Comparison of ENCODE assay signal across 8 cellular contexts in genomic region chr10:61899997-61900828, GRCh38. TPM values are rescaled to one million over a fixed set of nuclear protein-coding genes. Genes with fewer than 3 reads are reported as not detected.
DNase-seq lines count a peak whose midpoint lies in the region; ATAC-seq, FAIRE-seq and TF ChIP-seq lines count a peak whose summit lies in the region.

No MANE protein-coding gene starts in this region.

- no peaks in the 10 kb centered on the region for H3K36me3 ChIP-seq in kidney epithelial cell (ENCODE audit: control insufficient read depth, insufficient read depth, low read length)

- FAIRE-seq in A549 (lab: Jason Lieb, UNC): no peak
- peak; percentile 87 for FAIRE-seq in GM18507 (lab: Jason Lieb, UNC)

- POLR2A ChIA-PET in A549 (lab: Yijun Ruan, JAX): no interaction called here

- TF ChIP-seq RAD21 in A549 (conservative IDR thresholded peaks at IDR 0.05 in 1 of 2, IDR thresholded peaks at IDR 0.05 in 1 of 2): no peak

- H3K4me1 ChIP-seq in A549: peaks cover 45% of the 10 kb centered on the region

- DNase-seq in A549 (ENCODE audit: low read depth in 1 of 2, low spot score in 1 of 2) (peak; percentile 34 to 40), GM18507 (ENCODE audit: extremely low spot score, insufficient read length, low read depth) (peak; percentile 15), NCI-H187 treated with DMSO at 0.1 percent for 48 hours (lab: John Stamatoyannopoulos, UW) (peak; percentile 50), T-helper 9 cell (peak; percentile 31), cerebellar cortex (ENCODE audit: low spot score) (peak; percentile 82), kidney epithelial cell (ENCODE audit: low read depth) (no peak)
- DNase-seq in stimulated activated CD4-positive, alpha-beta T cell treated with anti-CD3 and anti-CD28 coated beads, Interleukin-15, amount 100 ng/mL, for 24 hours: peak; percentile 70

- TF ChIP-seq POLR2A in A549 (IDR thresholded peaks at IDR 0.05; ENCODE audit: low read length): no peak

- peak overlapping the region; percentile 6 to 91; a peak in 4 of 6 replicates for H3K27ac ChIP-seq in A549

- ATAC-seq in A549 (peak in 1 of 2 experiments; percentile 4; a peak in 2 of 6 replicates), HG02885 (IDR thresholded peaks at IDR 0.05; ENCODE audit: poor library complexity, unreplicated experiment) (peak; percentile 43)

- H3K27me3 ChIP-seq in kidney epithelial cell (ENCODE audit: control insufficient read depth, insufficient read depth, low read length): no peaks in the 10 kb centered on the region

- no peaks in the 10 kb centered on the region for H3K9me3 ChIP-seq in A549

- H3K4me3 ChIP-seq in A549 (peak overlapping the region; percentile 59), kidney epithelial cell (ENCODE audit: low read depth, low read length) (peak overlapping the region; percentile 75)

- 1% methylated on average over 23 of the region's 25 CpGs for WGBS in A549 (ENCODE audit: missing lambda C conversion rate)

- TF ChIP-seq EP300 in A549 (IDR thresholded peaks at IDR 0.05): no peak

- TF ChIP-seq CTCF in A549 (IDR thresholded peaks at IDR 0.05): no peak
- no peak for TF ChIP-seq CTCF in kidney epithelial cell (IDR thresholded peaks at IDR 0.05; ENCODE audit: insufficient read depth, low read length, poor library complexity, severe bottlenecking)

- H3K4me2 ChIP-seq in A549: peak overlapping the region; percentile 77

- CTCF ChIA-PET in A549 (lab: Yijun Ruan, JAX): interaction anchor here (0.7 to 3.2 kb wide), 8 partner anchors 9 to 918 kb away, joined by 3 to 9 read pairs (median 4); no protein-coding TSS in a partner anchor

TF ChIP-seq in A549, 52 proteins besides CTCF, POLR2A, EP300 and RAD21:
- TF ChIP-seq CEBPB (IDR thresholded peaks at IDR 0.05): peak; percentile 57 to 83; a peak in 3 of 4 replicates
- no peak for TF ChIP-seq ZC3H11A (IDR thresholded peaks at IDR 0.05)

RNA-seq across cellular contexts. Expression of gene ARID5B, which starts 1.3 kb away (rescaled TPM):
- polyA plus RNA-seq in A549 (2011; rRNA removed) (1.6 and 1.7 TPM in 2 replicates), A549 (2017; fragmentation: RNase III; extraction: RNeasy Plus Mini Kit Qiagen cat#74134 plus additional on column Dnase treatment) (0.75 to 0.91 TPM (median 0.84 TPM) in 3 replicates)
- 0.29 and 0.40 TPM in 2 replicates for polyA plus RNA-seq in A549 (2012; cell fraction: cytosol; rRNA removed)
- polyA plus RNA-seq in A549 (2012; cell fraction: nucleus; rRNA removed): 0.31 and 0.59 TPM in 2 replicates
- polyA minus RNA-seq in A549 (2011; rRNA and poly(A)+ RNA removed): 5.8 and 5.9 TPM in 2 replicates
- 11.6 and 12.0 TPM in 2 replicates for total RNA-seq in kidney epithelial cell
